ENCODE assay signal across 9 cellular contexts in genomic region chr14:97218713-97219355, GRCh38.
A peak's percentile ranks its signal among the peaks of the same experiment; 100 is the strongest.
DNase-seq lines count a peak whose midpoint lies in the region; ATAC-seq and TF ChIP-seq lines count a peak whose summit lies in the region.
"Had no signal": no experiment of that assay in that cellular context is flagged by ENCODE, and none has a peak within 500 bp of the region (broad histone marks: within the 10 kb centered on the region; RNA-seq: fewer than 3 reads in every experiment).

No MANE protein-coding gene starts in this region.

- H3K27me3 ChIP-seq in ascending aorta (no peaks in the 10 kb centered on the region), testis (no peaks in the 10 kb centered on the region)

- TF ChIP-seq CTCF in ascending aorta (IDR thresholded peaks at IDR 0.05) (no peak), testis (IDR thresholded peaks at IDR 0.05) (no peak)

- no peaks in the 10 kb centered on the region for H3K36me3 ChIP-seq in ascending aorta
- no peaks in the 10 kb centered on the region for H3K36me3 ChIP-seq in mesodermal cell (ENCODE audit: control insufficient read depth, insufficient read depth, low read length)
- H3K36me3 ChIP-seq in testis (ENCODE audit: low read depth, missing control alignments), result no peaks in the 10 kb centered on the region

- intact Hi-C loops in ascending aorta (cut with DNase I) (no loop called here), testis (cut with DNase I; ENCODE audit: low total_unique reads) (no loop called here)

- WGBS in mesodermal cell (ENCODE audit: insufficient coverage in 2 of 2), 2 experiments, result 1 to 3% methylated on average over 39 to 43 of the region's 49 CpGs
- 0 to 1% methylated on average over 40 to 48 of the region's 49 CpGs for WGBS in testis, 2 donors

- TF ChIP-seq POLR2A in testis (IDR thresholded peaks at IDR 0.05), result no peak

- no peak for ATAC-seq in HG03432 (IDR thresholded peaks at IDR 0.05; ENCODE audit: unreplicated experiment)

- DNase-seq in activated CD4-positive, CD25-positive, alpha-beta regulatory T cell treated with anti-CD3 and anti-CD28 coated beads, Interleukin-2, amount 50 U/mL, for 72 hours, result peak; percentile 38
- DNase-seq in activated CD4-positive, CD25-positive, alpha-beta regulatory T cell (lab: John Stamatoyannopoulos, UW), result no peak
- DNase-seq in ascending aorta (ENCODE audit: low spot score in 2 of 2), result no peak
- peak; percentile 23 for DNase-seq in testis
- no peak for DNase-seq in NK-92 treated with Interleukin-12 subunit alpha and Interleukin-12 subunit beta, amount 100 ng/mL, for 24 hours (lab: John Stamatoyannopoulos, UW)
- no peak for DNase-seq in dedifferentiated amniotic fluid mesenchymal stem cell (ENCODE audit: extremely low spot score)

- H3K4me3 ChIP-seq in ascending aorta (peak overlapping the region; percentile 20 to 30), mesodermal cell (ENCODE audit: extremely low read depth, insufficient read depth, low read length, poor library complexity, severe bottlenecking) (peak overlapping the region; percentile 43), testis (peak overlapping the region; percentile 32 to 58)

- H3K27ac ChIP-seq in ascending aorta, result no peak overlapping the region
- H3K27ac ChIP-seq in mesodermal cell (ENCODE audit: low read depth, low read length, severe bottlenecking), result no peak overlapping the region
- H3K27ac ChIP-seq in testis, result no peak overlapping the region
- H3K27ac ChIP-seq: C4-2B had no signal

- no peaks in the 10 kb centered on the region for H3K4me1 ChIP-seq in ascending aorta
- H3K4me1 ChIP-seq in mesodermal cell (ENCODE audit: control insufficient read depth, insufficient read depth, low read length, poor library complexity, severe bottlenecking), result no peaks in the 10 kb centered on the region
- peaks cover 9% of the 10 kb centered on the region for H3K4me1 ChIP-seq in testis

- H3K9me3 ChIP-seq in ascending aorta (no peaks in the 10 kb centered on the region), mesodermal cell (ENCODE audit: control insufficient read depth, low read length) (no peaks in the 10 kb centered on the region), testis (no peaks in the 10 kb centered on the region)

Comparison
In these comparisons a context has a peak if more than half of its experiments do, and no peak if none do; other contexts are left out.
1. DNase-seq: peak in activated CD4-positive, CD25-positive, alpha-beta regulatory T cell treated with anti-CD3 and anti-CD28 coated beads, Interleukin-2, amount 50 U/mL, for 72 hours (single experiment) and testis (single experiment); none in activated CD4-positive, CD25-positive, alpha-beta regulatory T cell (0 of 4), ascending aorta (0 of 2), NK-92 treated with Interleukin-12 subunit alpha and Interleukin-12 subunit beta, amount 100 ng/mL, for 24 hours (single experiment) and dedifferentiated amniotic fluid mesenchymal stem cell (single experiment).
2. Peak in every context shown above with its lines, with median percentiles within 50 percentile points of each other: H3K4me3 ChIP-seq.